In the genomic region with DNA sequence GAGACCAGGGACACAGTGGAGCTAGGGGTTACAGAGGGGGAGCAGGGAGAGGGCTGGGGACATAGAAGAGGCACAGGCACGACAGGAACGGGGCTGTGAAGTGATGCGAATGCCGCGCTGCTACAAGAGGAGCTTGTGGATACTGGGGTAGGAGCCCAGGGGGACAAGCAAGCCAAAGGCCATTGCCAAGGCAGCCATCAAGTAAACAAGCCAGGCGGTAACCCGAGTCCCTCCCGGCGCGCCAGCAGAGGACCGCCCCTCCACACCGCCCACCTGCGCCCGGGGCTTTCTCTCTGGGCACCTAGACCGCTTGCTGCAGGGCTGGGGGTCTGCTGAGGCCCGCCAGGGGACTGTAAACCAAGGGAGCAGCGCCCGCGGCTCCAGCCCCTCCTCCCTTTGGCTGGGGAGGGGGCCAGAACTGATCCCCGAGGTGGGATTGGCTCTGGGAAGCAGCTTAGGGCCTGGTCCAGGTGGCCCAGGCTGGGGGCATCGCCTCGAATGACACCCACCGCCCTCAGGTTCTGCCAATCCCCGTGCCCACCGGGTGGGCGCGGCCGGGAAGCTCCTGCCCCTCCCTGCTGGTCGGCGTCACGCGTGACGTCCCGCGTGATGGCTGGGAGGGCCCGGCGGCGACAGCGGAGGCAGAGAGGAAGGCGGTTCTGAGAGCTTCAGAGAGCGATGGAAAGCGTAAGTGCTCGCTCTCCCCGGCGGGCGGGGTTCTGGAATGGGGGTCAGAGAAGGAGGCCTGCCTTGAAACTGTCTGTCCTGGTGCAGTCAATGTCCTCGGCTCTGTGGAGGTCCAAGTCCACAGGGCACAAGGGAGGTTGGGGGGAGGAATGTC, we compare ENCODE assay signal across 8 cellular contexts. TPM values are rescaled to one million over a fixed set of nuclear protein-coding genes. Genes with fewer than 3 reads are reported as not detected.
A peak's percentile ranks its signal among the peaks of the same experiment; 100 is the strongest.
DNase-seq lines count a peak whose midpoint lies in the region; ATAC-seq and TF ChIP-seq lines count a peak whose summit lies in the region.

No MANE protein-coding gene starts in this region.

- DNase-seq in G401 (ENCODE audit: low spot score) (peak; percentile 88), T-cell (peak; percentile 57 to 87 (median 80)), adrenal gland (peak; percentile 74 to 89 (median 80)), heart right ventricle (peak; percentile 86 to 87), pons (ENCODE audit: low spot score) (peak; percentile 53), tibial artery (peak; percentile 87 to 94)

- H3K27me3 ChIP-seq in adrenal gland (no peaks in the 10 kb centered on the region), heart right ventricle (no peaks in the 10 kb centered on the region), tibial artery (peaks cover 0 to 8% of the 10 kb centered on the region in 2 donors)

- intact Hi-C loops in adrenal gland (cut with DNase I), result no loop called here
- intact Hi-C loops in heart right ventricle (cut with DNase I), result loop anchor here in 2 of 10 donors (5.0 kb wide), 2 partner anchors 35 to 45 kb away; partner anchors contain the start of genes LZTS2 (in 1 of the 2), MRPL43 (in 1 of the 2) and TWNK (in 1 of the 2)
- intact Hi-C loops in tibial artery (cut with DNase I; ENCODE audit: low total_unique reads), result loop anchor here (5.0 kb wide), 2 partner anchors 35 to 45 kb away; partner anchors contain the start of genes MRPL43 and TWNK

- CTCF ChIA-PET in T-cell (lab: Charles Lee), result interaction anchor here (0.6 to 2.5 kb wide), 16 partner anchors 9 to 1475 kb away, joined by 3 to 25 read pairs (median 4); partner anchors contain the start of genes KAZALD1 (in 2 of the 2), MRPL43 (in 1 of the 2) and TWNK (in 1 of the 2)

- H3K9me3 ChIP-seq in adrenal gland (replicated peaks in 1 of 3) (no peaks in the 10 kb centered on the region), heart right ventricle (no peaks in the 10 kb centered on the region), tibial artery (no peaks in the 10 kb centered on the region)

- POLR2A ChIA-PET in T-cell (lab: Charles Lee), result interaction anchor here (0.6 to 1.5 kb wide), 6 partner anchors 9 to 1087 kb away, joined by 3 to 9 read pairs (median 3); no protein-coding TSS in a partner anchor

- TF ChIP-seq POLR2A in adrenal gland (IDR thresholded peaks at IDR 0.05), result peak in 1 of 2 donors; percentile 67

- H3K27me3 Mint-ChIP-seq in IgD-negative memory B cell (peaks cover 19% of the 10 kb centered on the region), T-cell (no peaks in the 10 kb centered on the region)

- H3K36me3 ChIP-seq in adrenal gland (replicated peaks in 1 of 2) (peaks cover 0 to 25% of the 10 kb centered on the region in 2 donors), heart right ventricle (peaks cover 0 to 27% (median 21%) of the 10 kb centered on the region in 9 donors), tibial artery (peaks cover 23 to 27% (median 27%) of the 10 kb centered on the region in 3 donors)

- H3K4me3 Mint-ChIP-seq in IgD-negative memory B cell (peak overlapping the region; percentile 95 to 98 (median 96)), T-cell (peak overlapping the region; percentile 84 to 92 (median 91))

- ATAC-seq in T-cell (replicated peaks in 1 of 4) (peak; percentile 58 to 72 (median 63)), heart right ventricle (peak; percentile 67 to 87 (median 82)), HG02759 (IDR thresholded peaks at IDR 0.05; ENCODE audit: unreplicated experiment) (no peak)

- H3K27ac Mint-ChIP-seq in IgD-negative memory B cell (peak overlapping the region; percentile 69 to 96 (median 93)), T-cell (peak overlapping the region; percentile 96 to 97)

- peaks cover 5 to 9% (median 8%) of the 10 kb centered on the region in 3 donors for H3K4me1 Mint-ChIP-seq in IgD-negative memory B cell
- peaks cover 17 to 26% (median 20%) of the 10 kb centered on the region in 3 donors for H3K4me1 Mint-ChIP-seq in T-cell

- H3K4me3 ChIP-seq in adrenal gland (peak overlapping the region; percentile 21 to 69 (median 50)), heart right ventricle (peak overlapping the region; percentile 70 to 83 (median 77)), tibial artery (peak overlapping the region; percentile 69 to 88)

- H3K4me1 ChIP-seq in adrenal gland (replicated peaks in 1 of 2), result peaks cover 14 to 26% of the 10 kb centered on the region in 2 donors
- H3K4me1 ChIP-seq in heart right ventricle, result peaks cover 10 to 34% (median 26%) of the 10 kb centered on the region in 9 donors
- H3K4me1 ChIP-seq in tibial artery, result peaks cover 0 to 36% (median 22%) of the 10 kb centered on the region in 4 donors

- H3K36me3 Mint-ChIP-seq in IgD-negative memory B cell, result peaks cover 1% of the 10 kb centered on the region
- H3K36me3 Mint-ChIP-seq in T-cell, result peaks cover 20% of the 10 kb centered on the region

- WGBS in adrenal gland, 4 donors, result 0 to 5% (median 1%) methylated on average over 19 to 47 of the region's 47 CpGs
- 1 to 2% methylated on average over 37 to 47 of the region's 47 CpGs for WGBS in heart right ventricle, 2 donors

- in situ Hi-C loops in G401 (cut with HindIII; ENCODE audit: low sequenced_read_pairs), result no loop called here

- H3K27ac ChIP-seq in adrenal gland (peak overlapping the region; percentile 2 to 98 (median 92)), heart right ventricle (peak overlapping the region; percentile 93 to 99 (median 98)), tibial artery (peak overlapping the region; percentile 99)

- no peak for TF ChIP-seq CTCF in adrenal gland (IDR thresholded peaks at IDR 0.05)
- TF ChIP-seq CTCF in heart right ventricle (IDR thresholded peaks at IDR 0.05), result no peak
- TF ChIP-seq CTCF in tibial artery (IDR thresholded peaks at IDR 0.05), result peak in 1 of 2 experiments; percentile 22

- H3K9me3 Mint-ChIP-seq in IgD-negative memory B cell, result no peaks in the 10 kb centered on the region
- no peaks in the 10 kb centered on the region for H3K9me3 Mint-ChIP-seq in T-cell

RNA-seq across cellular contexts. Expression of gene SFXN3, which starts 1.0 kb away (rescaled TPM):
- total RNA-seq in G401 (2014; rRNA removed; shearing (Covaris generic)), result 58.9 and 65.7 TPM in 2 replicates
- 7.4 TPM for polyA plus RNA-seq in IgD-negative memory B cell
- 100 to 1,000 TPM in 2 of 5 donors, 10 to 100 TPM in 3; 45.2 to 113 (median 91.0) TPM for total RNA-seq in T-cell
- 10 to 100 TPM; 20.4 to 54.0 (median 36.3) TPM for total RNA-seq in adrenal gland
- 10 to 100 TPM; 24.1 to 32.8 (median 25.7) TPM for polyA plus RNA-seq in adrenal gland
- total RNA-seq in heart right ventricle, result 10 to 100 TPM in 9 of 10 donors, 1 to 10 TPM in 1; 8.4 to 25.7 (median 14.2) TPM
- polyA plus RNA-seq in heart right ventricle, result 10 to 100 TPM; 16.6 to 23.6 TPM

RNA-seq across cellular contexts. Expression of gene PDZD7, which starts 1.1 kb away (rescaled TPM):
- 2.4 and 4.5 TPM in 2 replicates for total RNA-seq in G401 (2014; rRNA removed; shearing (Covaris generic))
- polyA plus RNA-seq in IgD-negative memory B cell (not detected), adrenal gland (1 to 10 TPM in 2 of 3 donors, under 1 TPM in 1; 0.18 to 3.5 (median 1.0) TPM), heart right ventricle (under 1 TPM; 0.13 to 0.66 TPM)
- total RNA-seq in T-cell (1 to 10 TPM; 1.7 to 2.7 (median 2.3) TPM), adrenal gland (1 to 10 TPM in 2 of 8 donors, under 1 TPM in 5, not detected in 1; 0.13 to 1.9 (median 0.60) TPM), heart right ventricle (under 1 TPM in 9 of 10 donors, not detected in 1; 0.17 to 0.60 (median 0.22) TPM)

RNA-seq across cellular contexts. Expression of gene KAZALD1, which starts 29.8 kb away (rescaled TPM):
- 105 and 145 TPM in 2 replicates for total RNA-seq in G401 (2014; rRNA removed; shearing (Covaris generic))
- polyA plus RNA-seq in IgD-negative memory B cell (not detected), adrenal gland (1 to 10 TPM in 2 of 3 donors, under 1 TPM in 1; 0.55 to 3.9 (median 2.9) TPM), heart right ventricle (10 to 100 TPM; 12.2 to 16.5 TPM)
- total RNA-seq in T-cell (under 1 TPM in 2 of 5 donors, not detected in 3; 0.19 to 0.29 TPM), adrenal gland (1 to 10 TPM; 1.3 to 5.4 (median 2.1) TPM), heart right ventricle (10 to 100 TPM in 4 of 10 donors, 1 to 10 TPM in 6; 3.3 to 13.1 (median 8.5) TPM)

RNA-seq across cellular contexts. Expression of gene LZTS2, which starts 32.4 kb away (rescaled TPM):
- total RNA-seq in G401 (2014; rRNA removed; shearing (Covaris generic)), result 146 and 166 TPM in 2 replicates
- 17.5 TPM for polyA plus RNA-seq in IgD-negative memory B cell
- total RNA-seq in T-cell, result 10 to 100 TPM; 16.4 to 39.5 (median 35.4) TPM
- 100 to 1,000 TPM in 4 of 8 donors, 10 to 100 TPM in 4; 45.6 to 161 (median 101) TPM for total RNA-seq in adrenal gland
- polyA plus RNA-seq in adrenal gland, result 100 to 1,000 TPM in 2 of 3 donors, 10 to 100 TPM in 1; 12.2 to 232 (median 126) TPM
- total RNA-seq in heart right ventricle, result 10 to 100 TPM; 28.6 to 48.3 (median 38.9) TPM
- 10 to 100 TPM; 43.8 to 73.7 TPM for polyA plus RNA-seq in heart right ventricle

RNA-seq across cellular contexts. Expression of gene TWNK, which starts 44.7 kb away (rescaled TPM):
- 20.9 and 21.7 TPM in 2 replicates for total RNA-seq in G401 (2014; rRNA removed; shearing (Covaris generic))
- 13.6 TPM for polyA plus RNA-seq in IgD-negative memory B cell
- total RNA-seq in T-cell, result 10 to 100 TPM in 3 of 5 donors, 1 to 10 TPM in 2; 5.3 to 20.2 (median 16.9) TPM
- total RNA-seq in adrenal gland, result 10 to 100 TPM in 4 of 8 donors, 1 to 10 TPM in 4; 5.3 to 14.2 (median 10.2) TPM
- polyA plus RNA-seq in adrenal gland, result 10 to 100 TPM in 1 of 3 donors, 1 to 10 TPM in 2; 7.6 to 21.8 (median 9.0) TPM
- 1 to 10 TPM; 4.7 to 7.7 (median 5.4) TPM for total RNA-seq in heart right ventricle
- polyA plus RNA-seq in heart right ventricle, result 1 to 10 TPM; 4.2 to 6.1 TPM
